In genomic region chr2:231683292-231683898, GRCh38 we compare ENCODE assay signal across 13 cellular contexts. TPM values are rescaled to one million over a fixed set of nuclear protein-coding genes. Genes with fewer than 3 reads are reported as not detected.
A peak's percentile ranks its signal among the peaks of the same experiment; 100 is the strongest.
DNase-seq lines count a peak whose midpoint lies in the region; ATAC-seq and TF ChIP-seq lines count a peak whose summit lies in the region.
"Had no signal": no experiment of that assay in that cellular context is flagged by ENCODE, and none has a peak within 500 bp of the region (broad histone marks: within the 10 kb centered on the region; RNA-seq: fewer than 3 reads in every experiment).

No MANE protein-coding gene starts in this region.

- H3K9ac ChIP-seq in BLaER1 (peak overlapping the region; percentile 99), IMR-90 (ENCODE audit: low read depth, low read length) (no peak overlapping the region), NT2/D1 (ENCODE audit: insufficient read length, low read depth) (peak overlapping the region; percentile 54)

- no peak overlapping the region for H3K4ac ChIP-seq in IMR-90 (ENCODE audit: low read depth, low read length)

- in situ Hi-C loops in IMR-90 (cut with MboI; ENCODE audit: low sequenced_read_pairs): no loop called here

- peak overlapping the region; percentile 100 for H3K27ac ChIP-seq in BLaER1
- no peak overlapping the region for H3K27ac ChIP-seq in IMR-90 (ENCODE audit: insufficient read depth, low read length)
- H3K27ac ChIP-seq in coronary artery: no peak overlapping the region
- H3K27ac ChIP-seq: psoas muscle had no signal

- POLR2A ChIA-PET in IMR-90 (lab: Charles Lee; ENCODE audit: unreplicated experiment): no interaction called here

- H3K4me2 ChIP-seq in BLaER1 (peak overlapping the region; percentile 99), IMR-90 (ENCODE audit: low read depth, low read length) (no peak overlapping the region)

- no peak overlapping the region for H3K14ac ChIP-seq in IMR-90 (replicated peaks; ENCODE audit: low read depth, low read length)

- H3K18ac ChIP-seq in IMR-90 (ENCODE audit: low read depth, low read length): no peak overlapping the region

- DNase-seq in IMR-90 (no peak), NT2/D1 (ENCODE audit: low read depth, low spot score) (no peak), midbrain (lab: John Stamatoyannopoulos, UW) (peak; percentile 66), NCI-H526 treated with DMSO at 0.1 percent for 48 hours (lab: John Stamatoyannopoulos, UW) (no peak), GM03348 (ENCODE audit: low spot score) (no peak), coronary artery (ENCODE audit: low spot score) (no peak)
- DNase-seq: activated CD4-positive, CD25-positive, alpha-beta regulatory T cell; activated T-cell treated with anti-CD3 and anti-CD28 coated beads for 4 hours; psoas muscle; stimulated activated CD4-positive, alpha-beta T cell treated with anti-CD3 and anti-CD28 coated beads, Interleukin-2, amount 100 ng/mL, for 24 hours had no signal

- TF ChIP-seq CTCF in IMR-90 (conservative IDR thresholded peaks at IDR 0.05; ENCODE audit: low read depth, low read length) (no peak), coronary artery (IDR thresholded peaks at IDR 0.05) (no peak)

- no peak overlapping the region for H4K8ac ChIP-seq in IMR-90 (ENCODE audit: low read depth in 2 of 2, low read length in 2 of 2)

- H2AFZ ChIP-seq in IMR-90 (replicated peaks; ENCODE audit: low read length, poor library complexity): no peak overlapping the region

- ATAC-seq in IMR-90 (ENCODE audit: low read depth) (no peak), HG02884 (IDR thresholded peaks at IDR 0.05; ENCODE audit: unreplicated experiment) (no peak)
- ATAC-seq: HCT116, psoas muscle had no signal

- H4K91ac ChIP-seq in IMR-90 (ENCODE audit: insufficient read depth, low read depth, low read length): no peak overlapping the region

- H3K9me1 ChIP-seq in IMR-90 (ENCODE audit: insufficient read depth, low read length): no peaks in the 10 kb centered on the region

- no peak for TF ChIP-seq RAD21 in IMR-90 (IDR thresholded peaks at IDR 0.05; ENCODE audit: low read length)

- no peak overlapping the region for H4K5ac ChIP-seq in IMR-90 (ENCODE audit: low read depth, low read length)

- peaks cover 2 to 16% of the 10 kb centered on the region in 2 experiments; a peak in 3 of 4 replicates for H3K79me1 ChIP-seq in IMR-90 (ENCODE audit: low read depth in 1 of 2, low read length in 2 of 2)

- H3K23ac ChIP-seq in IMR-90 (ENCODE audit: low read depth, low read length): no peak overlapping the region

- H3K36me3 ChIP-seq in BLaER1: peaks cover 8% of the 10 kb centered on the region
- no peaks in the 10 kb centered on the region for H3K36me3 ChIP-seq in IMR-90 (ENCODE audit: control insufficient read depth, insufficient read depth, low read length)
- H3K36me3 ChIP-seq in NT2/D1 (ENCODE audit: insufficient read depth, insufficient read length, low read length): no peaks in the 10 kb centered on the region

- H3K4me1 ChIP-seq in BLaER1 (peaks cover 78% of the 10 kb centered on the region), IMR-90 (ENCODE audit: control insufficient read depth, insufficient read depth, low read length) (peaks cover 5% of the 10 kb centered on the region), NT2/D1 (ENCODE audit: insufficient read depth, insufficient read length) (peaks cover 27% of the 10 kb centered on the region)

- intact Hi-C loops in IMR-90 (cut with micrococcal nuclease): no loop called here

- H4K20me1 ChIP-seq in BLaER1 (peaks cover 21% of the 10 kb centered on the region; the same call in 1 of the 2 replicates), IMR-90 (ENCODE audit: insufficient read depth, low read length) (no peaks in the 10 kb centered on the region)

- H2BK5ac ChIP-seq in IMR-90 (ENCODE audit: low read depth, low read length, poor library complexity, severe bottlenecking): no peak overlapping the region

- no TSS peak for BruUV-seq in IMR-90 (replicated peaks; lab: Mats Ljungman, UMichigan)

- H3K9me3 ChIP-seq in BLaER1: no peaks in the 10 kb centered on the region
- no peaks in the 10 kb centered on the region for H3K9me3 ChIP-seq in IMR-90 (ENCODE audit: control insufficient read depth, insufficient read depth, low read length)
- H3K9me3 ChIP-seq in NT2/D1 (ENCODE audit: insufficient read depth, low read length): no peaks in the 10 kb centered on the region
- H3K9me3 ChIP-seq: psoas muscle had no signal

- peak overlapping the region; percentile 67 for H2AK9ac ChIP-seq in IMR-90 (replicated peaks; ENCODE audit: low read depth, low read length, poor library complexity)

- WGBS in IMR-90 (ENCODE audit: extremely low coverage in 2 of 2, insufficient read length in 1 of 2), 2 experiments: 100% methylated on average over 2 of the region's 6 CpGs; no CpG with 5 or more reads in 1 of the 2 experiments

- dilution Hi-C loops in IMR-90 (cut with HindIII; ENCODE audit: low sequenced_read_pairs, unreplicated experiment): no loop called here

- H3K56ac ChIP-seq in IMR-90 (ENCODE audit: extremely low read depth, insufficient read depth, low read length): no peak overlapping the region

- no peak overlapping the region for H2BK120ac ChIP-seq in IMR-90 (ENCODE audit: low read depth, low read length)

- H2BK15ac ChIP-seq in IMR-90 (ENCODE audit: low read depth, low read length): no peak overlapping the region

- TF ChIP-seq POLR2A in IMR-90 (IDR thresholded peaks at IDR 0.05; ENCODE audit: low read depth, low read length): no peak

- peak overlapping the region; percentile 85 for H3K4me3 ChIP-seq in BLaER1
- no peak overlapping the region for H3K4me3 ChIP-seq in IMR-90 (ENCODE audit: insufficient read depth, low read depth, low read length)
- H3K4me3 ChIP-seq in NT2/D1 (ENCODE audit: insufficient read length, low read depth): no peak overlapping the region
- H3K4me3 ChIP-seq in coronary artery: no peak overlapping the region
- H3K4me3 ChIP-seq: psoas muscle had no signal

- no peak overlapping the region for H2BK20ac ChIP-seq in IMR-90 (ENCODE audit: low read depth, low read length)

- no peak overlapping the region for H2AK5ac ChIP-seq in IMR-90 (ENCODE audit: low read depth, low read length)

- CTCF ChIA-PET in IMR-90 (lab: Yijun Ruan, JAX): interaction anchor here (1.3 to 1.4 kb wide), 2 partner anchors 8 to 31 kb away, joined by 3 to 9 read pairs; no protein-coding TSS in a partner anchor

- H3K27me3 ChIP-seq in BLaER1 (no peaks in the 10 kb centered on the region), IMR-90 (ENCODE audit: control insufficient read depth, insufficient read depth, low read length) (no peaks in the 10 kb centered on the region), NT2/D1 (ENCODE audit: insufficient read depth, insufficient read length) (no peaks in the 10 kb centered on the region)

TF ChIP-seq in IMR-90, 13 proteins besides CTCF, POLR2A, EP300 and RAD21:
- no peak for TF ChIP-seq RFX5 (IDR thresholded peaks at IDR 0.05; ENCODE audit: low read depth, low read length)
TF ChIP-seq in IMR-90: peak in this region for 0.

RNA-seq across cellular contexts. Expression of gene PTMA, which starts 24.9 kb away (rescaled TPM):
- 380 and 776 TPM in 2 replicates for total RNA-seq in IMR-90 (2012; rRNA removed)
- 647 and 742 TPM in 2 replicates for polyA plus RNA-seq in IMR-90 (2012; rRNA removed)
- 585 and 1,669 TPM in 2 replicates for polyA plus RNA-seq in IMR-90 (2012; cell fraction: cytosol; rRNA removed)
- polyA plus RNA-seq in IMR-90 (2012; cell fraction: nucleus; rRNA removed; ENCODE audit: low replicate concordance): 208 and 388 TPM in 2 replicates
